24 cellular contexts compared by ENCODE assay signal in genomic region chr5:156200938-156201792, GRCh38.
"Had no signal": no experiment of that assay in that cellular context is flagged by ENCODE, and none has a peak within 500 bp of the region (broad histone marks: within the 10 kb centered on the region; RNA-seq: fewer than 3 reads in every experiment).

No MANE protein-coding gene starts in this region.

- H3K4me1 ChIP-seq: foreskin keratinocyte, right lobe of liver, stomach, suprapubic skin, vagina had no signal

- H3K4me1 Mint-ChIP-seq: activated CD4-positive, alpha-beta T cell treated with anti-CD3 and anti-CD28 coated beads, Interleukin-2, amount 10 ng/mL, durations not matched to agents 7 days and 5 days; immature natural killer cell; natural killer cell; stimulated activated memory B cell treated with anti-CD40 and anti-IgM and Interleukin-4, amounts not matched to agents 10 μg/mL and 1 μg/mL and 100 μg/mL, for 72 hours had no signal

- H3K36me3 ChIP-seq: cardiac muscle cell, neutrophil, right lobe of liver, stomach, suprapubic skin, vagina had no signal

- H3K27me3 Mint-ChIP-seq: activated CD4-positive, alpha-beta T cell treated with anti-CD3 and anti-CD28 coated beads, Interleukin-2, amount 10 ng/mL, durations not matched to agents 7 days and 5 days; activated T-cell treated with anti-CD3 and anti-CD28 coated beads, Interleukin-2, amount 50 U/mL, for 24 hours; dendritic cell treated with granulocyte-macrophage colony-stimulating factor and Interleukin-4, amounts not matched to agents 40 ng/mL and 50 ng/mL, for 4 days; stimulated activated memory B cell treated with anti-CD40 and anti-IgM and Interleukin-4, amounts not matched to agents 10 μg/mL and 1 μg/mL and 100 μg/mL, for 72 hours had no signal

- DNase-seq: activated CD4-positive, alpha-beta T cell treated with anti-CD3 and anti-CD28 coated beads, Interleukin-2, amount 10 ng/mL, durations not matched to agents 7 days and 5 days; activated CD4-positive, CD25-positive, alpha-beta regulatory T cell treated with anti-CD3 and anti-CD28 coated beads, Interleukin-2, amount 50 U/mL, for 72 hours; activated naive CD4-positive, alpha-beta T cell; activated T-cell treated with anti-CD3 and anti-CD28 coated beads, Interleukin-2, amount 50 U/mL, for 24 hours; effector CD4-positive, alpha-beta T cell; immature natural killer cell; left ventricle myocardium superior; mammary epithelial cell; midbrain; natural killer cell; right lobe of liver; small intestine; stimulated activated CD4-positive, alpha-beta T cell treated with anti-CD3 and anti-CD28 coated beads, Interleukin-15, amount 100 ng/mL, for 24 hours; stomach had no signal

- H3K27me3 ChIP-seq: cardiac muscle cell, foreskin keratinocyte, neutrophil, right lobe of liver, stomach, suprapubic skin, vagina had no signal

- H3K4me3 Mint-ChIP-seq: activated CD4-positive, alpha-beta T cell treated with anti-CD3 and anti-CD28 coated beads, Interleukin-2, amount 10 ng/mL, durations not matched to agents 7 days and 5 days; activated naive CD8-positive, alpha-beta T cell; activated T-cell treated with anti-CD3 and anti-CD28 coated beads, Interleukin-2, amount 50 U/mL, for 24 hours; dendritic cell treated with granulocyte-macrophage colony-stimulating factor and Interleukin-4, amounts not matched to agents 40 ng/mL and 50 ng/mL, for 4 days; immature natural killer cell; natural killer cell; stimulated activated memory B cell treated with anti-CD40 and anti-IgM and Interleukin-4, amounts not matched to agents 10 μg/mL and 1 μg/mL and 100 μg/mL, for 72 hours had no signal

- H3K27ac Mint-ChIP-seq: activated CD4-positive, alpha-beta T cell treated with anti-CD3 and anti-CD28 coated beads, Interleukin-2, amount 10 ng/mL, durations not matched to agents 7 days and 5 days; activated naive CD8-positive, alpha-beta T cell; activated T-cell treated with anti-CD3 and anti-CD28 coated beads, Interleukin-2, amount 50 U/mL, for 24 hours; activated T-helper 2 cell treated with anti-CD3 and anti-CD28 coated beads, Interferon-gamma antibody, Interleukin-2, Interleukin-4, amounts not matched to agents 10 μg/mL and 5 μg/mL and 100 μg/mL, durations not matched to agents 14 hours and 24 hours and 36 hours; dendritic cell treated with granulocyte-macrophage colony-stimulating factor and Interleukin-4, amounts not matched to agents 40 ng/mL and 50 ng/mL, for 4 days; natural killer cell; stimulated activated memory B cell treated with anti-CD40 and anti-IgM and Interleukin-4, amounts not matched to agents 10 μg/mL and 1 μg/mL and 100 μg/mL, for 72 hours had no signal

- H3K9me3 Mint-ChIP-seq: activated CD4-positive, alpha-beta T cell treated with anti-CD3 and anti-CD28 coated beads, Interleukin-2, amount 10 ng/mL, durations not matched to agents 7 days and 5 days; activated T-cell treated with anti-CD3 and anti-CD28 coated beads, Interleukin-2, amount 50 U/mL, for 24 hours; activated T-helper 2 cell treated with anti-CD3 and anti-CD28 coated beads, Interferon-gamma antibody, Interleukin-2, Interleukin-4, amounts not matched to agents 10 μg/mL and 5 μg/mL and 100 μg/mL, durations not matched to agents 14 hours and 24 hours and 36 hours; dendritic cell treated with granulocyte-macrophage colony-stimulating factor and Interleukin-4, amounts not matched to agents 40 ng/mL and 50 ng/mL, for 4 days; natural killer cell; stimulated activated memory B cell treated with anti-CD40 and anti-IgM and Interleukin-4, amounts not matched to agents 10 μg/mL and 1 μg/mL and 100 μg/mL, for 72 hours had no signal

- H3K9me3 ChIP-seq: neutrophil, right lobe of liver, stomach, suprapubic skin, vagina had no signal

- H3K4me3 ChIP-seq: cardiac muscle cell, right lobe of liver, stomach, suprapubic skin, vagina had no signal

- H3K36me3 Mint-ChIP-seq: activated naive CD8-positive, alpha-beta T cell; immature natural killer cell; natural killer cell; stimulated activated memory B cell treated with anti-CD40 and anti-IgM and Interleukin-4, amounts not matched to agents 10 μg/mL and 1 μg/mL and 100 μg/mL, for 72 hours had no signal

- ATAC-seq: foreskin keratinocyte; natural killer cell; stimulated activated memory B cell treated with anti-CD40 and anti-IgM and Interleukin-4, amounts not matched to agents 10 μg/mL and 1 μg/mL and 100 μg/mL, for 72 hours had no signal

- H3K27ac ChIP-seq: cardiac muscle cell, foreskin keratinocyte, neutrophil, right lobe of liver, stomach, suprapubic skin, vagina, VCaP had no signal
